ENCODE assay signal across 16 cellular contexts in genomic region chr5:37804401-37804800, GRCh38. TPM values are rescaled to one million over a fixed set of nuclear protein-coding genes. Genes with fewer than 3 reads are reported as not detected.
DNase-seq lines count a peak whose midpoint lies in the region; ATAC-seq and TF ChIP-seq lines count a peak whose summit lies in the region.
"Had no signal": no experiment of that assay in that cellular context is flagged by ENCODE, and none has a peak within 500 bp of the region (broad histone marks: within the 10 kb centered on the region; RNA-seq: fewer than 3 reads in every experiment).

No MANE protein-coding gene starts in this region.

- H3K36me3 ChIP-seq in neural progenitor cell: no peaks in the 10 kb centered on the region

- no peak overlapping the region for H3K27ac ChIP-seq in neural progenitor cell
- H3K27ac ChIP-seq: GM23248 had no signal

- no peaks in the 10 kb centered on the region for H3K79me2 ChIP-seq in neural progenitor cell (ENCODE audit: low read depth)

- no peaks in the 10 kb centered on the region for H3K9me3 ChIP-seq in neural progenitor cell (ENCODE audit: low read depth)

- H3F3A ChIP-seq in neural progenitor cell (ENCODE audit: low read depth): no peaks in the 10 kb centered on the region

- no peaks in the 10 kb centered on the region for H3K36me3 Mint-ChIP-seq in neural progenitor cell
- H3K36me3 Mint-ChIP-seq: CD4-positive, alpha-beta memory T cell had no signal

- H4K20me1 ChIP-seq in neural progenitor cell (ENCODE audit: low read depth): no peaks in the 10 kb centered on the region

- peaks cover 3% of the 10 kb centered on the region for H3K9me3 Mint-ChIP-seq in neural progenitor cell

- intact Hi-C loops in Right ventricle myocardium inferior (cut with DNase I): no loop called here

- peaks cover 7% of the 10 kb centered on the region for H3K4me1 ChIP-seq in neural progenitor cell

- no peak overlapping the region for H3K9ac ChIP-seq in neural progenitor cell
- H3K9ac ChIP-seq: GM23248 had no signal

- peaks cover 3% of the 10 kb centered on the region for H3K27me3 Mint-ChIP-seq in neural progenitor cell (ENCODE audit: insufficient read depth, low read depth)

- TF ChIP-seq CTCF in neural progenitor cell (IDR thresholded peaks at IDR 0.05) (no peak), GM13976 (IDR thresholded peaks at IDR 0.05; ENCODE audit: borderline replicate concordance, control extremely low read depth, extremely low read depth, insufficient read depth, missing control alignments) (no peak)

- H3K27ac Mint-ChIP-seq in neural progenitor cell: no peak overlapping the region
- H3K27ac Mint-ChIP-seq: CD4-positive, alpha-beta memory T cell had no signal

- H3K4me3 ChIP-seq in neural progenitor cell: no peak overlapping the region
- H3K4me3 ChIP-seq: GM23248 had no signal

- in situ Hi-C loops in GM13976 (cut with MboI; ENCODE audit: low sequenced_read_pairs, unreplicated experiment): no loop called here

- H3K4me1 Mint-ChIP-seq in neural progenitor cell: no peaks in the 10 kb centered on the region
- H3K4me1 Mint-ChIP-seq: CD4-positive, alpha-beta memory T cell had no signal

- DNase-seq in NCI-H1694 (lab: John Stamatoyannopoulos, UW) (peak; percentile 44), NCI-H2171 (lab: John Stamatoyannopoulos, UW) (peak; percentile 55), NCI-H69 (lab: John Stamatoyannopoulos, UW) (peak; percentile 74), cerebellum (ENCODE audit: low spot score) (peak; percentile 83), Right ventricle myocardium inferior (ENCODE audit: missing footprints) (no peak), neural progenitor cell (ENCODE audit: low spot score) (no peak), GM13976 (ENCODE audit: low spot score) (no peak)
- DNase-seq: Calu3; CD4-positive, alpha-beta memory T cell; COR-L47; DMS79; EL; GF-D8; GM23248; H7; HCEC 1CT had no signal

- H3K27me3 ChIP-seq in neural progenitor cell: no peaks in the 10 kb centered on the region

- no peak overlapping the region for H3K4me3 Mint-ChIP-seq in neural progenitor cell
- H3K4me3 Mint-ChIP-seq: CD4-positive, alpha-beta memory T cell had no signal

- ATAC-seq in Right ventricle myocardium inferior: no peak

- no peak overlapping the region for H2AFZ ChIP-seq in neural progenitor cell (replicated peaks)
- H2AFZ ChIP-seq: GM23248 had no signal

- H3K4me2 ChIP-seq in neural progenitor cell: no peak overlapping the region

RNA-seq across cellular contexts. Expression of gene GDNF, which starts 35.4 kb away (rescaled TPM):
- not detected for total RNA-seq in cerebellum
- total RNA-seq in Right ventricle myocardium inferior: not detected
- 0.09 TPM in 1 of 2 replicates, not detected in the other for total RNA-seq in neural progenitor cell (ENCODE audit: low replicate concordance)
- total RNA-seq: Calu3; CD4-positive, alpha-beta memory T cell had no signal

Comparison
In these comparisons a context has a peak if more than half of its experiments do, and no peak if none do; other contexts are left out.
1. DNase-seq: peak in NCI-H1694 (single experiment), NCI-H2171 (single experiment), NCI-H69 (single experiment) and cerebellum (single experiment); none in Right ventricle myocardium inferior (single experiment), neural progenitor cell (single experiment) and GM13976 (single experiment).